Comparison of ENCODE assay signal across 20 cellular contexts in genomic region chr17:82356028-82356427, GRCh38. TPM values are rescaled to one million over a fixed set of nuclear protein-coding genes. Genes with fewer than 3 reads are reported as not detected.
DNase-seq lines count a peak whose midpoint lies in the region; ATAC-seq, FAIRE-seq and TF ChIP-seq lines count a peak whose summit lies in the region.
"Had no signal": no experiment of that assay in that cellular context is flagged by ENCODE, and none has a peak within 500 bp of the region (broad histone marks: within the 10 kb centered on the region; RNA-seq: fewer than 3 reads in every experiment).

No MANE protein-coding gene starts in this region.

- H3K27me3 ChIP-seq in PC-3 (ENCODE audit: low read length) (no peaks in the 10 kb centered on the region), H1 (replicated peaks in 1 of 4; ENCODE audit: control insufficient read depth in 3 of 4, extremely low read depth in 1 of 4, insufficient read depth in 3 of 4, low read length in 3 of 4) (peaks cover 0 to 3% (median 1%) of the 10 kb centered on the region in 4 experiments; a peak in 3 of 7 replicates), left lung (peaks cover 0 to 47% of the 10 kb centered on the region in 2 donors)

- 89% methylated on average over 11 of the region's 11 CpGs; no CpG with 5 or more reads in 1 of the 2 experiments for WGBS in H1 (ENCODE audit: extremely low coverage in 1 of 2, insufficient coverage in 1 of 2, insufficient read length in 1 of 2, insufficient replicate concordance in 2 of 2, low coverage in 1 of 2, low lambda C conversion rate in 2 of 2, missing lambda C conversion rate in 1 of 2), 2 experiments

- peaks cover 11% of the 10 kb centered on the region for H3K4me1 ChIP-seq in PC-3 (ENCODE audit: insufficient read depth, low read length)
- H3K4me1 ChIP-seq in H1 (replicated peaks in 1 of 4; ENCODE audit: control insufficient read depth in 3 of 4, insufficient read depth in 4 of 4, low read length in 3 of 4): peaks cover 0 to 6% (median 5%) of the 10 kb centered on the region in 4 experiments; a peak in 5 of 7 replicates
- H3K4me1 ChIP-seq in left lung: peaks cover 5 to 6% of the 10 kb centered on the region in 2 donors

- H3K4me2 ChIP-seq in PC-3 (ENCODE audit: low read length) (no peak overlapping the region), H1 (ENCODE audit: insufficient read depth in 1 of 2, low read depth in 2 of 2, low read length in 2 of 2) (no peak overlapping the region)

- H3K9ac ChIP-seq in PC-3 (ENCODE audit: low read length): no peak overlapping the region
- no peak overlapping the region for H3K9ac ChIP-seq in H1 (replicated peaks in 1 of 4; ENCODE audit: extremely low read depth in 1 of 4, low read depth in 3 of 4, low read length in 3 of 4)

- no peaks in the 10 kb centered on the region for H3K23me2 ChIP-seq in H1 (ENCODE audit: low read depth, low read length)

- H2BK120ac ChIP-seq in H1 (replicated peaks; ENCODE audit: low read depth, low read length): no peak overlapping the region

- H4K8ac ChIP-seq in H1 (ENCODE audit: extremely low read depth, insufficient read depth, low read length): peak overlapping the region; percentile 45; the same call in 1 of the 2 replicates

- H2BK5ac ChIP-seq in H1 (ENCODE audit: low read depth, low read length): no peak overlapping the region

- no peaks in the 10 kb centered on the region for H3K9me2 ChIP-seq in PC-3 (replicated peaks; ENCODE audit: low read length)

- no peak overlapping the region for H2BK15ac ChIP-seq in H1 (ENCODE audit: low read length)

- CTCF ChIA-PET in PC-3 (lab: Charles Lee): no interaction called here
- CTCF ChIA-PET in H1 (lab: Charles Lee; ENCODE audit: partially characterized antibody): interaction anchor here (0.6 to 2.5 kb wide), 9 partner anchors 10 to 192 kb away, joined by 3 to 15 read pairs (median 3); partner anchors contain the start of gene UTS2R

- no peak for TF ChIP-seq EP300 in H1 (IDR thresholded peaks at IDR 0.05; ENCODE audit: borderline replicate concordance in 1 of 2, low read depth in 2 of 2, low read length in 2 of 2)

- no peak overlapping the region for H3K56ac ChIP-seq in H1 (replicated peaks; ENCODE audit: insufficient read length, low read depth, low read length)

- H4K20me1 ChIP-seq in PC-3 (ENCODE audit: low read length) (no peaks in the 10 kb centered on the region), H1 (replicated peaks in 1 of 2; ENCODE audit: control insufficient read depth in 1 of 2, insufficient read depth in 2 of 2, low read length in 2 of 2) (no peaks in the 10 kb centered on the region)

- DNase-seq in PC-3: peak; percentile 60
- DNase-seq in H1 (ENCODE audit: low read depth in 1 of 2, low spot score in 2 of 2): no peak
- DNase-seq in left lung: no peak
- DNase-seq in urothelium cell line (ENCODE audit: low spot score): peak; percentile 75
- DNase-seq in NCI-H1092 (lab: John Stamatoyannopoulos, UW): no peak
- no peak for DNase-seq in DMS 273 (lab: John Stamatoyannopoulos, UW; ENCODE audit: unreplicated experiment)
- no peak for DNase-seq in T-helper 1 cell
- DNase-seq: activated B cell treated with CpG ODN at 0.5 μM for 24 hours; activated effector memory CD4-positive, alpha-beta T cell treated with anti-CD3 and anti-CD28 coated beads, Interleukin-2, amount 50 U/mL, for 16 hours; DMS79; NCI-H187; NCI-H69; stimulated activated CD4-positive, alpha-beta T cell treated with anti-CD3 and anti-CD28 coated beads, Interleukin-2, amount 100 ng/mL, for 24 hours; SW 1271 had no signal

- H2AK5ac ChIP-seq in H1 (ENCODE audit: low read depth, low read length): no peak overlapping the region

- no peak for TF ChIP-seq RAD21 in H1 (IDR thresholded peaks at IDR 0.05 in 1 of 2, conservative IDR thresholded peaks at IDR 0.05 in 1 of 2; ENCODE audit: low read depth in 2 of 2, low read length in 2 of 2)

- H3K4me3 ChIP-seq in PC-3 (ENCODE audit: low read length) (no peak overlapping the region), H1 (ENCODE audit: extremely low read depth in 1 of 4, insufficient read depth in 2 of 4, low read depth in 3 of 4, low read length in 4 of 4) (no peak overlapping the region), left lung (no peak overlapping the region)
- H3K4me3 ChIP-seq: esophagus muscularis mucosa had no signal

- H2AFZ ChIP-seq in PC-3 (ENCODE audit: low read length) (no peak overlapping the region), H1 (ENCODE audit: low read length) (no peak overlapping the region)

- H3K9me3 ChIP-seq in PC-3 (ENCODE audit: low read length) (no peaks in the 10 kb centered on the region), H1 (ENCODE audit: insufficient read depth in 2 of 2, low read depth in 1 of 2, low read length in 1 of 2) (no peaks in the 10 kb centered on the region), left lung (no peaks in the 10 kb centered on the region)
- H3K9me3 ChIP-seq: esophagus muscularis mucosa had no signal

- H3F3A ChIP-seq in PC-3 (ENCODE audit: low read length, unreplicated experiment): no peaks in the 10 kb centered on the region

- ATAC-seq in PC-3 (peak; percentile 51), left lung (peak; percentile 74)
- ATAC-seq: right cardiac atrium had no signal

- no peak overlapping the region for H3K18ac ChIP-seq in H1 (ENCODE audit: extremely low read depth, low read length)

- no peak overlapping the region for H3K14ac ChIP-seq in H1 (ENCODE audit: insufficient read length)

- H3K79me2 ChIP-seq in PC-3 (ENCODE audit: low read length): no peaks in the 10 kb centered on the region
- no peaks in the 10 kb centered on the region for H3K79me2 ChIP-seq in H1 (ENCODE audit: control insufficient read depth in 1 of 2, insufficient read depth in 2 of 2, low read length in 2 of 2)

- H3K27ac ChIP-seq in PC-3 (ENCODE audit: low read length) (no peak overlapping the region), H1 (ENCODE audit: low read depth, low read length) (no peak overlapping the region), left lung (peak overlapping the region in 1 of 2 donors; percentile 35)

- no peaks in the 10 kb centered on the region; the same call in 1 of the 2 replicates for H3K79me1 ChIP-seq in H1 (ENCODE audit: low read depth, low read length)

- POLR2A ChIA-PET in PC-3 (lab: Charles Lee; ENCODE audit: unreplicated experiment) (no interaction called here), H1 (lab: Charles Lee; ENCODE audit: partially characterized antibody) (no interaction called here)

- no peak overlapping the region for H3K4ac ChIP-seq in H1 (replicated peaks; ENCODE audit: insufficient read length, low read depth, low read length)

- no peak overlapping the region for H3K23ac ChIP-seq in H1 (ENCODE audit: insufficient read length)

- no peak for FAIRE-seq in H1 (lab: Jason Lieb, UNC)
- no peak for FAIRE-seq in urothelium cell line (lab: Jason Lieb, UNC)

- no peak overlapping the region for H4K91ac ChIP-seq in H1 (replicated peaks; ENCODE audit: insufficient read length, low read length)

- 0 out of 2 replicates have a peak overlapping the region, but pooled peaks have one; percentile 19 for H2BK12ac ChIP-seq in H1 (ENCODE audit: low read depth, low read length)

- H2BK20ac ChIP-seq in H1 (ENCODE audit: low read length): no peak overlapping the region

- intact Hi-C loops in PC-3 (cut with micrococcal nuclease) (loop anchor here (10.0 kb wide), 2 partner anchors 99 to 169 kb away; partner anchors contain the start of genes CYBC1 and NARF), left lung (cut with DNase I) (no loop called here)

- H4K5ac ChIP-seq in H1 (ENCODE audit: insufficient read length, low read depth, low read length): no peak overlapping the region

- no peak for TF ChIP-seq CTCF in PC-3 (conservative IDR thresholded peaks at IDR 0.05; ENCODE audit: low read depth, low read length)
- no peak for TF ChIP-seq CTCF in H1 (IDR thresholded peaks at IDR 0.05; ENCODE audit: control extremely low read depth in 1 of 3, insufficient read depth in 1 of 3, low read depth in 1 of 3, low read length in 3 of 3)
- no peak for TF ChIP-seq CTCF in left lung (IDR thresholded peaks at IDR 0.05)

- H3K36me3 ChIP-seq in PC-3 (ENCODE audit: low read depth, low read length) (no peaks in the 10 kb centered on the region), H1 (ENCODE audit: control insufficient read depth in 2 of 4, insufficient read depth in 4 of 4, low read length in 3 of 4) (no peaks in the 10 kb centered on the region), left lung (no peaks in the 10 kb centered on the region)
- H3K36me3 ChIP-seq: esophagus muscularis mucosa had no signal

- TF ChIP-seq POLR2A in H1 (IDR thresholded peaks at IDR 0.05; ENCODE audit: control extremely low read depth in 1 of 2, low read depth in 2 of 2, low read length in 2 of 2): no peak

- BruUV-seq in PC-3 (replicated peaks; lab: Mats Ljungman, UMichigan): no TSS peak

RNA-seq across cellular contexts. Expression of gene TEX19, which starts 3.0 kb away (rescaled TPM):
- total RNA-seq in PC-3 (2014; rRNA removed) (0.46 and 1.2 TPM in 2 replicates), left lung (not detected)
- total RNA-seq in H1 (2021; fragmentation: NEBNext Ultra II Directional; extraction: Animal tissue kit (Norgen Biotek cat#: 25700)): 0.38 and 0.54 TPM in 2 replicates
- polyA plus RNA-seq in H1 (2011; rRNA removed): 0.46 and 0.80 TPM in 2 replicates
- polyA plus RNA-seq in H1 (2011; cell fraction: cytosol; rRNA removed): 0.85 TPM
- 0.83 TPM for polyA plus RNA-seq in H1 (2011; cell fraction: nucleus; rRNA removed)
- 0.40 to 1.3 TPM (median 0.64 TPM) in 4 replicates for polyA plus RNA-seq in H1 (2012, experiment 1 of 2)
- polyA plus RNA-seq in H1 (2012, experiment 2 of 2): 0.38 TPM
- 0.28 TPM for polyA plus RNA-seq in H1 (2013, experiment 1 of 2)
- 0.35 TPM for polyA plus RNA-seq in H1 (2013, experiment 2 of 2)
- 1.6 TPM in 2 replicates for polyA minus RNA-seq in H1 (2011; rRNA and poly(A)+ RNA removed)
- 0.95 TPM for polyA minus RNA-seq in H1 (2011; cell fraction: cytosol; rRNA and poly(A)+ RNA removed)
- polyA minus RNA-seq in H1 (2011; cell fraction: nucleus; rRNA and poly(A)+ RNA removed): 0.60 TPM
- total RNA-seq: activated B cell treated with CpG ODN at 0.5 μM for 24 hours, esophagus muscularis mucosa, lung microvascular endothelial cell, right cardiac atrium had no signal
- polyA plus RNA-seq: CD14-positive monocyte, neural cell, right cardiac atrium had no signal

RNA-seq across cellular contexts. Expression of gene UTS2R, which starts 15.5 kb away (rescaled TPM):
- total RNA-seq in PC-3 (2014; rRNA removed): not detected in 2 replicates
- total RNA-seq in H1 (2021; fragmentation: NEBNext Ultra II Directional; extraction: Animal tissue kit (Norgen Biotek cat#: 25700)): 0.63 TPM in 1 of 2 replicates, not detected in the other
- polyA plus RNA-seq in H1 (2011; rRNA removed): 0.27 and 0.49 TPM in 2 replicates
- polyA plus RNA-seq in H1 (2011; cell fraction: cytosol; rRNA removed): 0.16 TPM
- polyA plus RNA-seq in H1 (2011; cell fraction: nucleus; rRNA removed): 0.73 TPM
- 0.17 to 0.27 TPM (median 0.20 TPM) in 3 of 4 replicates, not detected in the other for polyA plus RNA-seq in H1 (2012, experiment 1 of 2)
- not detected for polyA plus RNA-seq in H1 (2012, experiment 2 of 2)
- 0.47 TPM for polyA plus RNA-seq in H1 (2013, experiment 1 of 2)
- 0.33 TPM for polyA plus RNA-seq in H1 (2013, experiment 2 of 2)
- not detected in 2 replicates for polyA minus RNA-seq in H1 (2011; rRNA and poly(A)+ RNA removed)
- not detected for polyA minus RNA-seq in H1 (2011; cell fraction: cytosol; rRNA and poly(A)+ RNA removed)
- not detected for polyA minus RNA-seq in H1 (2011; cell fraction: nucleus; rRNA and poly(A)+ RNA removed)
- not detected for total RNA-seq in left lung
- total RNA-seq: activated B cell treated with CpG ODN at 0.5 μM for 24 hours, esophagus muscularis mucosa, lung microvascular endothelial cell, M059J had no signal
- polyA plus RNA-seq: CD14-positive monocyte, neural cell had no signal

RNA-seq across cellular contexts. Expression of gene SECTM1, which starts 22.5 kb away (rescaled TPM):
- total RNA-seq in PC-3 (2014; rRNA removed) (56.0 and 61.7 TPM in 2 replicates), left lung (10 to 100 TPM; 10.5 to 36.8 TPM)
- total RNA-seq in H1 (2021; fragmentation: NEBNext Ultra II Directional; extraction: Animal tissue kit (Norgen Biotek cat#: 25700)): 0.20 and 0.57 TPM in 2 replicates
- 0.46 and 0.65 TPM in 2 replicates for polyA plus RNA-seq in H1 (2011; rRNA removed)
- polyA plus RNA-seq in H1 (2011; cell fraction: cytosol; rRNA removed): 0.69 TPM
- 0.36 TPM for polyA plus RNA-seq in H1 (2011; cell fraction: nucleus; rRNA removed)
- 0.42 to 0.99 TPM (median 0.48 TPM) in 3 of 4 replicates, not detected in the other for polyA plus RNA-seq in H1 (2012, experiment 1 of 2)
- polyA plus RNA-seq in H1 (2012, experiment 2 of 2): 0.29 TPM
- 0.14 TPM for polyA plus RNA-seq in H1 (2013, experiment 1 of 2)
- 0.20 TPM for polyA plus RNA-seq in H1 (2013, experiment 2 of 2)
- polyA minus RNA-seq in H1 (2011; rRNA and poly(A)+ RNA removed): 0.35 and 0.68 TPM in 2 replicates
- not detected for polyA minus RNA-seq in H1 (2011; cell fraction: cytosol; rRNA and poly(A)+ RNA removed)
- polyA minus RNA-seq in H1 (2011; cell fraction: nucleus; rRNA and poly(A)+ RNA removed): not detected
- total RNA-seq: activated B cell treated with CpG ODN at 0.5 μM for 24 hours had no signal
- polyA plus RNA-seq: neural cell had no signal

RNA-seq across cellular contexts. Expression of gene CD7, which starts 38.6 kb away (rescaled TPM):
- total RNA-seq in PC-3 (2014; rRNA removed) (0.15 and 0.98 TPM in 2 replicates), left lung (1 to 10 TPM; 3.7 to 6.6 TPM)
- total RNA-seq in H1 (2021; fragmentation: NEBNext Ultra II Directional; extraction: Animal tissue kit (Norgen Biotek cat#: 25700)): 0.86 and 1.3 TPM in 2 replicates
- 0.83 and 1.8 TPM in 2 replicates for polyA plus RNA-seq in H1 (2011; rRNA removed)
- polyA plus RNA-seq in H1 (2011; cell fraction: cytosol; rRNA removed): 0.90 TPM
- polyA plus RNA-seq in H1 (2011; cell fraction: nucleus; rRNA removed): 1.3 TPM
- polyA plus RNA-seq in H1 (2012, experiment 1 of 2): 0.37 to 2.0 TPM (median 1.2 TPM) in 4 replicates
- 0.37 TPM for polyA plus RNA-seq in H1 (2012, experiment 2 of 2)
- 1.7 TPM for polyA plus RNA-seq in H1 (2013, experiment 1 of 2)
- polyA plus RNA-seq in H1 (2013, experiment 2 of 2): 1.9 TPM
- 0.12 TPM in 1 of 2 replicates, not detected in the other for polyA minus RNA-seq in H1 (2011; rRNA and poly(A)+ RNA removed)
- polyA minus RNA-seq in H1 (2011; cell fraction: cytosol; rRNA and poly(A)+ RNA removed): not detected
- 0.50 TPM for polyA minus RNA-seq in H1 (2011; cell fraction: nucleus; rRNA and poly(A)+ RNA removed)
- total RNA-seq: M059J had no signal
- polyA plus RNA-seq: neural cell had no signal

Comparison
In these comparisons a context has a peak if more than half of its experiments do, and no peak if none do; other contexts are left out.
1. DNase-seq: peak in PC-3 (single experiment) and urothelium cell line (single experiment); none in H1 (0 of 2), left lung (0 of 2), NCI-H1092 (single experiment), DMS 273 (single experiment) and T-helper 1 cell (0 of 5).